In genomic region chr2:28129955-28130695, GRCh38 we compare ENCODE assay signal across 18 cellular contexts.
A peak's percentile ranks its signal among the peaks of the same experiment; 100 is the strongest.
DNase-seq lines count a peak whose midpoint lies in the region; ATAC-seq and TF ChIP-seq lines count a peak whose summit lies in the region.
"Had no signal": no experiment of that assay in that cellular context is flagged by ENCODE, and none has a peak within 500 bp of the region (broad histone marks: within the 10 kb centered on the region; RNA-seq: fewer than 3 reads in every experiment).

No MANE protein-coding gene starts in this region.

- H3K27ac Mint-ChIP-seq in neural progenitor cell (peak overlapping the region; percentile 43), nephron progenitor cell (no peak overlapping the region)
- H3K27ac Mint-ChIP-seq: activated CD8-positive, alpha-beta T cell treated with anti-CD3 and anti-CD28 coated beads, Interleukin-2, amount 10 ng/mL, durations not matched to agents 7 days and 5 days; B cell; dendritic cell treated with granulocyte-macrophage colony-stimulating factor and Interleukin-4, amounts not matched to agents 40 ng/mL and 50 ng/mL, for 4 days; stimulated activated naive CD8-positive, alpha-beta T cell treated with anti-CD3 and anti-CD28 coated beads, Interleukin-15, amount 100 ng/mL, for 72 hours had no signal

- ATAC-seq in GM21576 (IDR thresholded peaks at IDR 0.05; ENCODE audit: unreplicated experiment), result no peak
- ATAC-seq: activated CD8-positive, alpha-beta T cell treated with anti-CD3 and anti-CD28 coated beads, Interleukin-2, amount 10 ng/mL, durations not matched to agents 7 days and 5 days; left colon; stimulated activated naive CD8-positive, alpha-beta T cell treated with anti-CD3 and anti-CD28 coated beads, Interleukin-15, amount 100 ng/mL, for 72 hours had no signal

- no peaks in the 10 kb centered on the region for H3K27me3 ChIP-seq in neural progenitor cell
- H3K27me3 ChIP-seq: hepatocyte, Peyer's patch had no signal

- no peaks in the 10 kb centered on the region for H4K20me1 ChIP-seq in neural progenitor cell (ENCODE audit: low read depth)

- H3K9me3 Mint-ChIP-seq in neural progenitor cell, result peaks cover 4% of the 10 kb centered on the region
- peaks cover 11% of the 10 kb centered on the region for H3K9me3 Mint-ChIP-seq in nephron progenitor cell
- H3K9me3 Mint-ChIP-seq: dendritic cell treated with granulocyte-macrophage colony-stimulating factor and Interleukin-4, amounts not matched to agents 40 ng/mL and 50 ng/mL, for 4 days had no signal

- H3K79me2 ChIP-seq in neural progenitor cell (ENCODE audit: low read depth), result no peaks in the 10 kb centered on the region
- H3K79me2 ChIP-seq: hepatocyte had no signal

- H3F3A ChIP-seq in neural progenitor cell (ENCODE audit: low read depth), result no peaks in the 10 kb centered on the region

- H3K27ac ChIP-seq in neural progenitor cell, result no peak overlapping the region
- H3K27ac ChIP-seq: hepatocyte, Peyer's patch had no signal

- no peaks in the 10 kb centered on the region for H3K4me1 ChIP-seq in neural progenitor cell

- H3K9me3 ChIP-seq in neural progenitor cell (ENCODE audit: low read depth), result no peaks in the 10 kb centered on the region
- H3K9me3 ChIP-seq: Peyer's patch had no signal

- TF ChIP-seq CTCF in neural progenitor cell (IDR thresholded peaks at IDR 0.05), result no peak
- TF ChIP-seq CTCF in nephron progenitor cell (IDR thresholded peaks at IDR 0.05), result no peak

- peaks cover 10% of the 10 kb centered on the region for H3K36me3 Mint-ChIP-seq in neural progenitor cell
- H3K36me3 Mint-ChIP-seq in nephron progenitor cell (ENCODE audit: low read depth), result peaks cover 26% of the 10 kb centered on the region

- DNase-seq in AG20443 (ENCODE audit: low spot score) (peak; percentile 18), LHCN-M2 (ENCODE audit: low read depth) (peak; percentile 74), dedifferentiated amniotic fluid mesenchymal stem cell (ENCODE audit: extremely low spot score) (peak; percentile 31), neural progenitor cell (ENCODE audit: low spot score) (no peak), SIG-M5 (lab: John Stamatoyannopoulos, UW) (no peak), HEK293T (ENCODE audit: extremely low spot score) (no peak), nephron progenitor cell (no peak)
- DNase-seq: activated CD8-positive, alpha-beta T cell treated with anti-CD3 and anti-CD28 coated beads, Interleukin-2, amount 10 ng/mL, durations not matched to agents 7 days and 5 days; erythroblast; left colon; NCI-H2171; NCI-H774; Peyer's patch; stimulated activated naive CD8-positive, alpha-beta T cell treated with anti-CD3 and anti-CD28 coated beads, Interleukin-15, amount 100 ng/mL, for 72 hours had no signal

- no peak overlapping the region for H3K4me2 ChIP-seq in neural progenitor cell
- H3K4me2 ChIP-seq: hepatocyte had no signal

- H3K27me3 Mint-ChIP-seq in neural progenitor cell (ENCODE audit: insufficient read depth, low read depth) (peaks cover 4% of the 10 kb centered on the region), nephron progenitor cell (ENCODE audit: low read depth, poor library complexity) (no peaks in the 10 kb centered on the region)
- H3K27me3 Mint-ChIP-seq: B cell; dendritic cell treated with granulocyte-macrophage colony-stimulating factor and Interleukin-4, amounts not matched to agents 40 ng/mL and 50 ng/mL, for 4 days; stimulated activated naive CD8-positive, alpha-beta T cell treated with anti-CD3 and anti-CD28 coated beads, Interleukin-15, amount 100 ng/mL, for 72 hours had no signal

- H3K4me1 Mint-ChIP-seq in neural progenitor cell, result peaks cover 5% of the 10 kb centered on the region
- peaks cover 26% of the 10 kb centered on the region for H3K4me1 Mint-ChIP-seq in nephron progenitor cell

- H3K4me3 Mint-ChIP-seq in neural progenitor cell, result no peak overlapping the region
- no peak overlapping the region for H3K4me3 Mint-ChIP-seq in nephron progenitor cell
- H3K4me3 Mint-ChIP-seq: activated CD8-positive, alpha-beta T cell treated with anti-CD3 and anti-CD28 coated beads, Interleukin-2, amount 10 ng/mL, durations not matched to agents 7 days and 5 days; B cell; dendritic cell treated with granulocyte-macrophage colony-stimulating factor and Interleukin-4, amounts not matched to agents 40 ng/mL and 50 ng/mL, for 4 days; stimulated activated naive CD8-positive, alpha-beta T cell treated with anti-CD3 and anti-CD28 coated beads, Interleukin-15, amount 100 ng/mL, for 72 hours had no signal

- no peaks in the 10 kb centered on the region for H3K36me3 ChIP-seq in neural progenitor cell

- no peak overlapping the region for H2AFZ ChIP-seq in neural progenitor cell (replicated peaks)
- H2AFZ ChIP-seq: hepatocyte had no signal

- no peak overlapping the region for H3K4me3 ChIP-seq in neural progenitor cell
- H3K4me3 ChIP-seq: hepatocyte, Peyer's patch had no signal

- no peak overlapping the region for H3K9ac ChIP-seq in neural progenitor cell

- POLR2A ChIA-PET in HEK293T (lab: Yijun Ruan, JAX), result no interaction called here

- CTCF ChIA-PET in HEK293T (lab: Yijun Ruan, JAX), result no interaction called here

TF ChIP-seq in HEK293T, 16 proteins besides CTCF, POLR2A, EP300 and RAD21:
- no peak for TF ChIP-seq FOXM1 (IDR thresholded peaks at IDR 0.05; ENCODE audit: borderline replicate concordance)
- no peak for TF ChIP-seq SP1 (IDR thresholded peaks at IDR 0.05)

Comparison
In these comparisons a context has a peak if more than half of its experiments do, and no peak if none do; other contexts are left out.
1. DNase-seq: peak in AG20443 (single experiment), LHCN-M2 (single experiment) and dedifferentiated amniotic fluid mesenchymal stem cell (single experiment); none in neural progenitor cell (single experiment), SIG-M5 (single experiment), HEK293T (single experiment) and nephron progenitor cell (single experiment).